Comparison of ENCODE assay signal across 30 cellular contexts in the genomic region with DNA sequence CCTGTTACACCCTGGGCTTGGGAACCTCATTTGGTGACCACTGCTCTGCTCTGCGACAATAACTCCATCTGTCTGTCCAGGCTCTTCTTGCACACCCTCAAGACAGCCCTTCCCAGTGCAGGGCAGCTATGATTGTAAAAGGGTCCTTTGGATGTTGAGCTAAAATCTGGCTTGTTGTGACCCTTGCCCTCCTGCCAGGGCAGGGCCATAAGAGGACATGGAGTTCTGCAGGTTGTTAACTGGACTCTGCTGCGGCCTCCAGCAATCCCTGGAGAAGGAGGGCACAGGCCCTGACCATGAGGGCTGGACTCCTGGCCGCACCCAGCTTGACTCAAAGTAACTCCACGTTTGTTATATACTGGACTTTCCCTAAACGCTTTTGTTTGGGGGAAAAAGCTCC. TPM values are rescaled to one million over a fixed set of nuclear protein-coding genes. Genes with fewer than 3 reads are reported as not detected.
"Had no signal": no experiment of that assay in that cellular context is flagged by ENCODE, and none has a peak within 500 bp of the region (broad histone marks: within the 10 kb centered on the region; RNA-seq: fewer than 3 reads in every experiment).

No MANE protein-coding gene starts in this region.

- H3K27me3 Mint-ChIP-seq: activated CD4-positive, alpha-beta memory T cell treated with anti-CD3 and anti-CD28 coated beads, Interleukin-2, amount 10 ng/mL, durations not matched to agents 7 days and 5 days; activated CD4-positive, alpha-beta T cell treated with anti-CD3 and anti-CD28 coated beads, Interleukin-2, amount 10 ng/mL, durations not matched to agents 7 days and 5 days; stimulated activated memory B cell treated with anti-CD40 and anti-IgM and Interleukin-4, amounts not matched to agents 10 μg/mL and 1 μg/mL and 100 μg/mL, for 72 hours; T-helper 17 cell had no signal

- H3K9me3 Mint-ChIP-seq: activated CD4-positive, alpha-beta memory T cell treated with anti-CD3 and anti-CD28 coated beads, Interleukin-2, amount 10 ng/mL, durations not matched to agents 7 days and 5 days; activated CD4-positive, alpha-beta T cell treated with anti-CD3 and anti-CD28 coated beads, Interleukin-2, amount 10 ng/mL, durations not matched to agents 7 days and 5 days; endodermal cell; natural killer cell; stimulated activated memory B cell treated with anti-CD40 and anti-IgM and Interleukin-4, amounts not matched to agents 10 μg/mL and 1 μg/mL and 100 μg/mL, for 72 hours had no signal

- H3K4me1 ChIP-seq: lower lobe of right lung, prostate gland, sigmoid colon had no signal

- ATAC-seq: esophagus mucosa; lower lobe of right lung; natural killer cell; SK-N-SH treated with all-trans-retinoic acid at 6 μM for 48 hours; stimulated activated memory B cell treated with anti-CD40 and anti-IgM and Interleukin-4, amounts not matched to agents 10 μg/mL and 1 μg/mL and 100 μg/mL, for 72 hours; T-helper 17 cell had no signal

- H3K36me3 ChIP-seq: ovary, prostate gland, sigmoid colon had no signal

- H3K27me3 ChIP-seq: brain microvascular endothelial cell, ovary, sigmoid colon, suprapubic skin, tibial artery had no signal

- DNase-seq: activated CD4-positive, alpha-beta memory T cell treated with anti-CD3 and anti-CD28 coated beads, Interleukin-2, amount 10 ng/mL, durations not matched to agents 7 days and 5 days; activated CD4-positive, alpha-beta T cell treated with anti-CD3 and anti-CD28 coated beads, Interleukin-2, amount 10 ng/mL, durations not matched to agents 7 days and 5 days; activated CD4-positive, CD25-positive, alpha-beta regulatory T cell treated with anti-CD3 and anti-CD28 coated beads, Interleukin-2, amount 50 U/mL, for 72 hours; activated effector memory CD4-positive, alpha-beta T cell treated with anti-CD3 and anti-CD28 coated beads, Interleukin-2, amount 50 U/mL, for 16 hours; activated naive CD4-positive, alpha-beta T cell treated with anti-CD3 and anti-CD28 coated beads, Interleukin-2, amount 50 U/mL, for 16 hours; amniotic stem cell; brain microvascular endothelial cell; foreskin fibroblast; hippocampal formation; kidney; lower lobe of right lung; mesenchymal stem cell; natural killer cell; ovary; retina; sigmoid colon; small intestine; stimulated activated CD4-positive, alpha-beta T cell treated with anti-CD3 and anti-CD28 coated beads, Interleukin-4, amount 100 ng/mL, for 4 hours; stimulated activated CD8-positive, alpha-beta memory T cell treated with anti-CD3 and anti-CD28 coated beads, Interleukin-4, amount 100 ng/mL, for 48 hours; T-helper 17 cell; T1000; WERI-Rb-1 had no signal

- H3K27ac Mint-ChIP-seq: activated CD4-positive, alpha-beta memory T cell treated with anti-CD3 and anti-CD28 coated beads, Interleukin-2, amount 10 ng/mL, durations not matched to agents 7 days and 5 days; activated CD4-positive, alpha-beta T cell treated with anti-CD3 and anti-CD28 coated beads, Interleukin-2, amount 10 ng/mL, durations not matched to agents 7 days and 5 days; endodermal cell; stimulated activated memory B cell treated with anti-CD40 and anti-IgM and Interleukin-4, amounts not matched to agents 10 μg/mL and 1 μg/mL and 100 μg/mL, for 72 hours; T-helper 17 cell had no signal

- H3K27ac ChIP-seq: brain microvascular endothelial cell, lower lobe of right lung, ovary, prostate gland, sigmoid colon, suprapubic skin, tibial artery, WERI-Rb-1 had no signal

- H3K4me3 ChIP-seq: lower lobe of right lung, ovary, prostate gland, sigmoid colon, suprapubic skin, tibial artery had no signal

- H3K4me3 Mint-ChIP-seq: activated CD4-positive, alpha-beta memory T cell treated with anti-CD3 and anti-CD28 coated beads, Interleukin-2, amount 10 ng/mL, durations not matched to agents 7 days and 5 days; activated CD4-positive, alpha-beta T cell treated with anti-CD3 and anti-CD28 coated beads, Interleukin-2, amount 10 ng/mL, durations not matched to agents 7 days and 5 days; endodermal cell; natural killer cell; stimulated activated memory B cell treated with anti-CD40 and anti-IgM and Interleukin-4, amounts not matched to agents 10 μg/mL and 1 μg/mL and 100 μg/mL, for 72 hours; T-helper 17 cell had no signal

- H3K4me1 Mint-ChIP-seq: activated CD4-positive, alpha-beta memory T cell treated with anti-CD3 and anti-CD28 coated beads, Interleukin-2, amount 10 ng/mL, durations not matched to agents 7 days and 5 days; activated CD4-positive, alpha-beta T cell treated with anti-CD3 and anti-CD28 coated beads, Interleukin-2, amount 10 ng/mL, durations not matched to agents 7 days and 5 days; endodermal cell; stimulated activated memory B cell treated with anti-CD40 and anti-IgM and Interleukin-4, amounts not matched to agents 10 μg/mL and 1 μg/mL and 100 μg/mL, for 72 hours; T-helper 17 cell had no signal

- H3K36me3 Mint-ChIP-seq: natural killer cell had no signal

- H3K9me3 ChIP-seq: lower lobe of right lung, ovary, prostate gland, sigmoid colon, suprapubic skin, tibial artery had no signal

RNA-seq across cellular contexts. Expression of gene TTC22, which starts 44.6 kb away (rescaled TPM):
- total RNA-seq: astrocyte had no signal
